16 cellular contexts compared by ENCODE assay signal in the genomic region with DNA sequence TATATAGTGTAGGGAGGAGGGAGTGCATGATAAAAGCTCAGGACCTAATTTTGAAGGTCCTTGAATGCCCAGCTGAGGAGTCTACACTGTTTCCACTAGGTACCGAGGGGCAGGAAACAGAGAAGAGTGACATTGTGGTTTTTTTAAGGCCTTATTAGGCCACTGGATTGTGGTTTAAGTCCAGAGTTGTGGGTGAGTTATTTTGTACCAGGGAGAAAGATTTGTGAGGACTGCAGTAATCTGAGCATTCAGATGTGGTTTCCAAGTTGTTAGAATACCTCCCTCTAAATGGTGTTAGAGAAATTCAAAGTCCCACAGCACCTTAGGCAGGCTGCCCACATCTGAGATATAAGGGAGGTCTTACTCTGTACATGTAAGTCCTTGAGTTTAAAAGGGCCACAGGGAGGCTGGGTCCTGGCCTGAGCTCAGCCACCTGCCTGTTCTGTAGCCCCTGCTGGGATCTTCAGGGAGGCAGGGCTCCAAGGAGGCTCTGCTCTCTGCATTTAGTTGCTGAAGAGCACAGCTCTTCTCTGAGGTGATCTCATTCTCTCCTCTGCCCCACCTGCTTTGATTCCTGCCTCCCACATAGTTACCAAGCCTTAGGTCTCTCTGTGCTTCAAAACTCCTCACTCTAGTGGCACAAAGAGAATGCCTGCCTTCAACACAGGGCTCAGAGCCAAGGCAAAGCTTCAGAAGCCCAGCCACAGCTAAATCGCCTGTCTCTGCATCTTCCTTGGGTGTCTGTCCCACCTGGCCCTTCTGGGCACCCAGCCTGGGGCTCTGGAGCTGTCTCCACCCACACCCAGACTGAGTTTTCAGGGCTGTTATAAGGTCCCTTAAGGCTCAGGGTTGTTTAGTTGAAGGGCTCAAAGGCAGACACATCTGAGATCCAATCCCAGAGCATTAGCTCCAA.
A peak's percentile ranks its signal among the peaks of the same experiment; 100 is the strongest.
DNase-seq lines count a peak whose midpoint lies in the region; ATAC-seq and TF ChIP-seq lines count a peak whose summit lies in the region.
"Had no signal": no experiment of that assay in that cellular context is flagged by ENCODE, and none has a peak within 500 bp of the region (broad histone marks: within the 10 kb centered on the region; RNA-seq: fewer than 3 reads in every experiment).

No MANE protein-coding gene starts in this region.

- H3K4me1 ChIP-seq in H9 (ENCODE audit: insufficient read depth, low read length) (no peaks in the 10 kb centered on the region; the same call in 1 of the 2 replicates), MM.1S (ENCODE audit: low read length) (peaks cover 26% of the 10 kb centered on the region), neuronal stem cell (ENCODE audit: control insufficient read depth in 2 of 2, insufficient read depth in 1 of 2, low read depth in 1 of 2, low read length in 2 of 2) (no peaks in the 10 kb centered on the region), vagina (no peaks in the 10 kb centered on the region)

- H3K36me3 ChIP-seq in MM.1S (replicated peaks; ENCODE audit: insufficient read depth, low read length) (no peaks in the 10 kb centered on the region), neuronal stem cell (replicated peaks in 1 of 2; ENCODE audit: control insufficient read depth in 2 of 2, insufficient read depth in 2 of 2, low read length in 2 of 2) (no peaks in the 10 kb centered on the region), vagina (no peaks in the 10 kb centered on the region)
- H3K36me3 ChIP-seq: cardiac muscle cell had no signal

- no peak overlapping the region for H3K4me3 Mint-ChIP-seq in H9
- H3K4me3 Mint-ChIP-seq: CD8-positive, alpha-beta memory T cell had no signal

- TF ChIP-seq CTCF in H9 (conservative IDR thresholded peaks at IDR 0.05) (no peak), MM.1S (IDR thresholded peaks at IDR 0.05; ENCODE audit: low read length) (no peak), vagina (IDR thresholded peaks at IDR 0.05) (no peak)

- H4K20me1 ChIP-seq in H9 (ENCODE audit: control insufficient read depth, insufficient read depth, insufficient read length), result no peaks in the 10 kb centered on the region
- no peaks in the 10 kb centered on the region for H4K20me1 ChIP-seq in MM.1S (ENCODE audit: insufficient read depth, low read length)

- H2BK5ac ChIP-seq in H9 (ENCODE audit: insufficient read length, low read length), result no peak overlapping the region
- no peak overlapping the region for H2BK5ac ChIP-seq in neuronal stem cell (ENCODE audit: low read length)

- H2BK12ac ChIP-seq in H9 (ENCODE audit: insufficient read length, low read depth, low read length) (no peak overlapping the region), neuronal stem cell (ENCODE audit: low read length) (no peak overlapping the region)

- H3K27me3 ChIP-seq in H9 (ENCODE audit: insufficient read depth, low read length) (no peaks in the 10 kb centered on the region), MM.1S (replicated peaks; ENCODE audit: insufficient read depth, low read length) (no peaks in the 10 kb centered on the region), neuronal stem cell (ENCODE audit: control insufficient read depth in 3 of 3, insufficient read depth in 3 of 3, low read depth in 1 of 3, low read length in 3 of 3) (no peaks in the 10 kb centered on the region), vagina (no peaks in the 10 kb centered on the region)
- H3K27me3 ChIP-seq: cardiac muscle cell had no signal

- H3K9ac ChIP-seq in H9 (ENCODE audit: extremely low read depth, insufficient read length, low read length) (no peak overlapping the region), MM.1S (ENCODE audit: low read length) (peak overlapping the region; percentile 2; the same call in 1 of the 2 replicates), neuronal stem cell (ENCODE audit: low read depth, low read length, poor library complexity) (no peak overlapping the region)

- H3K4me1 Mint-ChIP-seq in H9, result peaks cover 11 to 12% of the 10 kb centered on the region in 2 experiments
- H3K4me1 Mint-ChIP-seq: CD8-positive, alpha-beta memory T cell had no signal

- H3K79me1 ChIP-seq in H9 (ENCODE audit: insufficient read depth, low read depth, low read length, poor library complexity, severe bottlenecking) (no peaks in the 10 kb centered on the region), neuronal stem cell (ENCODE audit: low read depth, low read length) (peaks cover 2% of the 10 kb centered on the region)

- no peaks in the 10 kb centered on the region for H3K23me2 ChIP-seq in H9 (ENCODE audit: insufficient read length, low read depth, low read length, poor library complexity, severe bottlenecking)

- H3K4me2 ChIP-seq in H9 (ENCODE audit: insufficient read depth, insufficient read length, low read length), result no peak overlapping the region
- H3K4me2 ChIP-seq in MM.1S (ENCODE audit: low read depth, low read length), result peak overlapping the region; percentile 47
- H3K4me2 ChIP-seq in neuronal stem cell (ENCODE audit: insufficient read depth, low read length, poor library complexity, severe bottlenecking), result no peak overlapping the region

- peaks cover 26 to 42% (median 34%) of the 10 kb centered on the region in 3 experiments for H3K36me3 Mint-ChIP-seq in H9 (ENCODE audit: insufficient read depth in 1 of 3, low read depth in 3 of 3)
- H3K36me3 Mint-ChIP-seq: CD8-positive, alpha-beta memory T cell had no signal

- H3K4ac ChIP-seq in H9 (ENCODE audit: low read depth, low read length), result no peak overlapping the region
- no peak overlapping the region for H3K4ac ChIP-seq in neuronal stem cell (ENCODE audit: low read length)

- H3K18ac ChIP-seq in H9 (ENCODE audit: insufficient read length, low read depth, low read length), result no peak overlapping the region
- H3K18ac ChIP-seq in neuronal stem cell (ENCODE audit: low read length), result no peak overlapping the region

- H3K4me3 ChIP-seq in MM.1S (ENCODE audit: low read length) (no peak overlapping the region), neuronal stem cell (ENCODE audit: low read length in 2 of 2) (no peak overlapping the region), vagina (no peak overlapping the region)
- H3K4me3 ChIP-seq: cardiac muscle cell, lung had no signal

- no peak overlapping the region for H3T11ph ChIP-seq in H9 (ENCODE audit: low read length)

- H3K9me2 ChIP-seq in MM.1S (replicated peaks; ENCODE audit: insufficient read depth, low read length), result no peaks in the 10 kb centered on the region

- H3K56ac ChIP-seq in H9 (ENCODE audit: insufficient read length, low read depth, low read length), result no peak overlapping the region

- H2BK20ac ChIP-seq in H9 (ENCODE audit: low read depth, low read length, poor library complexity, severe bottlenecking), result no peak overlapping the region

- no peak for TF ChIP-seq POLR2A in vagina (IDR thresholded peaks at IDR 0.05)

- H3K27ac ChIP-seq in H9 (ENCODE audit: insufficient read length, low read depth, low read length) (no peak overlapping the region), MM.1S (ENCODE audit: low read length) (peak overlapping the region; percentile 53; the same call in 1 of the 2 replicates), neuronal stem cell (replicated peaks; ENCODE audit: low read length) (no peak overlapping the region), vagina (no peak overlapping the region)
- H3K27ac ChIP-seq: cardiac muscle cell had no signal

- H4K5ac ChIP-seq in H9 (ENCODE audit: insufficient read length, low read depth, low read length), result no peak overlapping the region

- ATAC-seq in GM18511 (IDR thresholded peaks at IDR 0.05; ENCODE audit: unreplicated experiment) (peak; percentile 56), HG02852 (IDR thresholded peaks at IDR 0.05; ENCODE audit: unreplicated experiment) (no peak), HG03139 (IDR thresholded peaks at IDR 0.05; ENCODE audit: unreplicated experiment) (no peak)

- peaks cover 13 to 14% of the 10 kb centered on the region in 2 experiments; a peak in 4 of 5 replicates for H3K9me3 Mint-ChIP-seq in H9
- H3K9me3 Mint-ChIP-seq: activated T-helper 2 cell treated with anti-CD3 and anti-CD28 coated beads, Interferon-gamma antibody, Interleukin-2, Interleukin-4, amounts not matched to agents 10 μg/mL and 5 μg/mL and 100 μg/mL, durations not matched to agents 14 hours and 24 hours and 36 hours; CD8-positive, alpha-beta memory T cell had no signal

- H3K14ac ChIP-seq in H9 (ENCODE audit: insufficient read depth, low read length) (no peak overlapping the region), neuronal stem cell (ENCODE audit: low read length) (no peak overlapping the region)

- H2AFZ ChIP-seq in H9 (ENCODE audit: low read length) (no peak overlapping the region), MM.1S (ENCODE audit: low read length) (no peak overlapping the region), neuronal stem cell (ENCODE audit: low read length) (no peak overlapping the region)

- H4K91ac ChIP-seq in H9 (ENCODE audit: insufficient read length, low read depth, low read length) (no peak overlapping the region), neuronal stem cell (ENCODE audit: low read depth, low read length, poor library complexity) (no peak overlapping the region)

- peaks cover 14% of the 10 kb centered on the region for H3F3A ChIP-seq in MM.1S (ENCODE audit: insufficient read depth, low read length)

- H3K79me2 ChIP-seq in H9 (ENCODE audit: insufficient read depth, low read length) (no peaks in the 10 kb centered on the region), MM.1S (ENCODE audit: low read length) (no peaks in the 10 kb centered on the region)

- intact Hi-C loops in vagina (cut with DNase I), result no loop called here

- H3K9me3 ChIP-seq in H9 (ENCODE audit: control insufficient read depth, low read depth, low read length) (peaks cover 8% of the 10 kb centered on the region), MM.1S (replicated peaks; ENCODE audit: insufficient read depth, low read length) (no peaks in the 10 kb centered on the region), neuronal stem cell (replicated peaks in 1 of 2; ENCODE audit: control insufficient read depth in 2 of 2, insufficient read depth in 1 of 2, low read depth in 1 of 2, low read length in 2 of 2) (peaks cover 2 to 3% of the 10 kb centered on the region in 2 donors), vagina (no peaks in the 10 kb centered on the region)

- H3K23ac ChIP-seq in H9 (ENCODE audit: insufficient read length, low read depth, low read length) (no peak overlapping the region), neuronal stem cell (ENCODE audit: low read depth, low read length, poor library complexity) (no peak overlapping the region)

- H3K27me3 Mint-ChIP-seq in H9 (ENCODE audit: low read depth), result no peaks in the 10 kb centered on the region

- WGBS in H9 (ENCODE audit: extremely low coverage, insufficient read length, low lambda C conversion rate), result no CpG with 5 or more reads among the region's 2 CpGs
- no CpG with 5 or more reads among the region's 2 CpGs for WGBS in neuronal stem cell (ENCODE audit: extremely low coverage in 2 of 2, insufficient read length in 2 of 2, insufficient replicate concordance in 1 of 2), 2 donors

- no peak overlapping the region for H2AK5ac ChIP-seq in H9 (ENCODE audit: insufficient read length, low read length)
- H2AK5ac ChIP-seq in neuronal stem cell (ENCODE audit: low read depth, low read length), result peak overlapping the region; percentile 31

- H2BK120ac ChIP-seq in H9 (ENCODE audit: low read depth, low read length, poor library complexity, severe bottlenecking) (no peak overlapping the region), neuronal stem cell (ENCODE audit: low read depth, low read length) (no peak overlapping the region)

- H2BK15ac ChIP-seq in H9 (ENCODE audit: low read depth, low read length) (no peak overlapping the region), neuronal stem cell (ENCODE audit: low read length) (no peak overlapping the region)

- H4K8ac ChIP-seq in H9 (replicated peaks; ENCODE audit: insufficient read length, low read depth, low read length) (no peak overlapping the region), neuronal stem cell (ENCODE audit: low read depth, low read length) (no peak overlapping the region)

- DNase-seq in H9 (no peak), MM.1S (peak; percentile 75), neuronal stem cell (ENCODE audit: low spot score) (no peak), NCI-H1105 (lab: John Stamatoyannopoulos, UW) (no peak), vagina (ENCODE audit: extremely low spot score in 2 of 2) (no peak)
- DNase-seq: activated CD4-positive, alpha-beta T cell treated with anti-CD3 and anti-CD28 coated beads for 48 hours; CD8-positive, alpha-beta memory T cell; NCI-H2029 treated with DMSO at 0.1 percent for 48 hours; stimulated activated CD4-positive, alpha-beta T cell treated with anti-CD3 and anti-CD28 coated beads, Interleukin-1b, Interleukin-23, amount 100 ng/mL, for 48 hours; stimulated activated naive CD4-positive, alpha-beta T cell treated with Interleukin-2 at 50 U/mL for 16 hours had no signal

- peak overlapping the region in 2 of 3 experiments; percentile 12 to 59; a peak in 2 of 7 replicates for H3K27ac Mint-ChIP-seq in H9
- H3K27ac Mint-ChIP-seq: activated T-helper 2 cell treated with anti-CD3 and anti-CD28 coated beads, Interferon-gamma antibody, Interleukin-2, Interleukin-4, amounts not matched to agents 10 μg/mL and 5 μg/mL and 100 μg/mL, durations not matched to agents 14 hours and 24 hours and 36 hours; CD8-positive, alpha-beta memory T cell had no signal
